In genomic region chr5:126811515-126812198, GRCh38 we compare ENCODE assay signal across 8 cellular contexts. TPM values are rescaled to one million over a fixed set of nuclear protein-coding genes. Genes with fewer than 3 reads are reported as not detected.
DNase-seq lines count a peak whose midpoint lies in the region; ATAC-seq lines count a peak whose summit lies in the region.

No MANE protein-coding gene starts in this region.

- ATAC-seq in natural killer cell treated with Interleukin-12 subunit alpha and Interleukin-12 subunit beta and Interleukin-15 and Interleukin-18, amount 100 ng/mL, for 72 hours: peak; percentile 85 to 87
- ATAC-seq in HG02763 (IDR thresholded peaks at IDR 0.05; ENCODE audit: unreplicated experiment) (no peak), left colon (no peak), HG03159 (IDR thresholded peaks at IDR 0.05; ENCODE audit: unreplicated experiment) (no peak)

- DNase-seq in GM03348 (ENCODE audit: low spot score) (peak; percentile 40), MV-4-11 (lab: John Stamatoyannopoulos, UW) (peak; percentile 79), astrocyte of the hippocampus (ENCODE audit: low read depth, low spot score) (peak; percentile 39), GM19238 (ENCODE audit: insufficient read length, low spot score) (no peak), left colon (no peak)
- DNase-seq in natural killer cell treated with Interleukin-12 subunit alpha and Interleukin-12 subunit beta and Interleukin-15 and Interleukin-18, amount 100 ng/mL, for 72 hours (ENCODE audit: low spot score): no peak

- H3K36me3 Mint-ChIP-seq in natural killer cell treated with Interleukin-12 subunit alpha and Interleukin-12 subunit beta and Interleukin-15 and Interleukin-18, amount 100 ng/mL, for 72 hours: peaks cover 29% of the 10 kb centered on the region

- H3K4me3 Mint-ChIP-seq in natural killer cell treated with Interleukin-12 subunit alpha and Interleukin-12 subunit beta and Interleukin-15 and Interleukin-18, amount 100 ng/mL, for 72 hours: peak overlapping the region; percentile 68

- intact Hi-C loops in left colon (cut with DNase I, micrococcal nuclease): no loop called here

- H3K27ac Mint-ChIP-seq in natural killer cell treated with Interleukin-12 subunit alpha and Interleukin-12 subunit beta and Interleukin-15 and Interleukin-18, amount 100 ng/mL, for 72 hours: peak overlapping the region; percentile 94 to 98

- H3K4me1 Mint-ChIP-seq in natural killer cell treated with Interleukin-12 subunit alpha and Interleukin-12 subunit beta and Interleukin-15 and Interleukin-18, amount 100 ng/mL, for 72 hours (ENCODE audit: low read depth in 2 of 2): peaks cover 36 to 55% of the 10 kb centered on the region in 2 donors

- no peaks in the 10 kb centered on the region for H3K27me3 Mint-ChIP-seq in natural killer cell treated with Interleukin-12 subunit alpha and Interleukin-12 subunit beta and Interleukin-15 and Interleukin-18, amount 100 ng/mL, for 72 hours

- H3K9me3 Mint-ChIP-seq in natural killer cell treated with Interleukin-12 subunit alpha and Interleukin-12 subunit beta and Interleukin-15 and Interleukin-18, amount 100 ng/mL, for 72 hours: no peaks in the 10 kb centered on the region

RNA-seq across cellular contexts. Expression of gene LMNB1, which starts 34.7 kb away (rescaled TPM):
- total RNA-seq in natural killer cell treated with Interleukin-12 subunit alpha and Interleukin-12 subunit beta and Interleukin-15 and Interleukin-18, amount 100 ng/mL, for 72 hours: 100 to 1,000 TPM; 184 to 270 TPM
- total RNA-seq in left colon: 10 to 100 TPM; 23.2 to 51.1 TPM

Comparison
In these comparisons a context has a peak if more than half of its experiments do, and no peak if none do; other contexts are left out.
1. DNase-seq: peak in GM03348 (single experiment), MV-4-11 (single experiment) and astrocyte of the hippocampus (single experiment); none in natural killer cell treated with Interleukin-12 subunit alpha and Interleukin-12 subunit beta and Interleukin-15 and Interleukin-18, amount 100 ng/mL, for 72 hours (single experiment), GM19238 (single experiment) and left colon (0 of 2).
2. ATAC-seq: peak in natural killer cell treated with Interleukin-12 subunit alpha and Interleukin-12 subunit beta and Interleukin-15 and Interleukin-18, amount 100 ng/mL, for 72 hours (2 of 2); none in HG02763 (single experiment), left colon (single experiment) and HG03159 (single experiment).